In the genomic region with DNA sequence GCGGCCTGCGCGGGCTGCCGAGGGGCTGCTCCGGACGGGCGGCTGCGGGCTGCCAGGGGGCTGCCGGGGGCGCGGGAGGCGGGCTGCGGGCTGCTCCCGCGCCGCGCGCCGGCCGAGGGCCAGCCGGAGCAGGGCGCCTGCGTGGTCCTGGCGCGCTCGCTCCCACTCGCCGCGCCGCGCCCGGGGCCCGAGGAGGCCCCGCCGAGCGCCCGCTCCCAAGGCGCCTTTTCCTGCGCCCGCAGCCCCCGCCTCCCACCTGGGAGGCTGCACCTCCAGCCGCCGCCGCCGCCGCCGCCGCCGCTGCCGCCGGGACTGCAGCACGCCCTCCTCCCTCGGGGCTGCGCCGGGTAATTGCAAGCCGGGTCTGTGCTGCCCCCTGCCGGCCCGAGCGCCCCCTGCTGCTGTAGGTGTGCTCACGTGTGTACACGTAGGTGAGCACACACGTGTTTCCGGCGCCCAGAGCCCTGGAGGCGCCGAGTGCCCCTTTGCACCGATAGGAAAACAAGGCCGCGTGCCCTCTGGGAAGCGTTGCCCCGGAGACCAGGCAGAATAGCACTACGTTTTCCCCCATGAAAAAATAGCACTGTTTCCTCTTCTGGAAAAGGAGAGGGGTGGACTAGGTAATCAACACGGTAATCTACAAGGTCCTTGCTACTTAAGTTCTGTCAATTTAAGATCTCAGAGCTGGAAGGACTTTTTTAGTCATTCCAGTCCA, we compare ENCODE assay signal across 1 cellular context.
TF ChIP-seq lines count a peak whose summit lies in the region.

Gene EPB41L4B, minus strand, starts transcription at position 326 of the 715 bp plus-strand sequence. CDS start 613 bp downstream, outside the sequence.

TF ChIP-seq in HepG2, 621 proteins besides CTCF, POLR2A, EP300 and RAD21 (continued from another document and continues in another):
- TF ChIP-seq ZNF574 (CRISPR knock-in tag; IDR thresholded peaks at IDR 0.05) (peak; percentile 83), FOSL2 (CRISPR knock-in tag; IDR thresholded peaks at IDR 0.05) (peak; percentile 79), HNF4A (CRISPR knock-in tag; IDR thresholded peaks at IDR 0.05) (peak; percentile 66), HNRNPUL1 (IDR thresholded peaks at IDR 0.05; ENCODE audit: low read depth, low read length) (no peak), ZNF329 (CRISPR knock-in tag; IDR thresholded peaks at IDR 0.05; ENCODE audit: low read depth) (peak; percentile 62; the same call in 1 of the 2 replicates), CBX2 (IDR thresholded peaks at IDR 0.05; ENCODE audit: low read depth, low read length) (no peak), CBX2 (CRISPR knock-in tag; IDR thresholded peaks at IDR 0.05; ENCODE audit: low read depth) (no peak), GABPB1 (CRISPR knock-in tag; IDR thresholded peaks at IDR 0.05) (peak; percentile 95), ZNF747 (CRISPR knock-in tag; IDR thresholded peaks at IDR 0.05; ENCODE audit: borderline replicate concordance) (peak; percentile 82; the same call in 1 of the 2 replicates), ZBTB34 (CRISPR knock-in tag; IDR thresholded peaks at IDR 0.05) (peak; percentile 60; the same call in 1 of the 2 replicates), AHDC1 (CRISPR knock-in tag; IDR thresholded peaks at IDR 0.05; ENCODE audit: borderline replicate concordance) (0 out of 2 replicates have a peak, but pooled peaks have one; percentile 51), MXD4 (CRISPR knock-in tag; IDR thresholded peaks at IDR 0.05) (peak; percentile 98), PHF20 (CRISPR knock-in tag; IDR thresholded peaks at IDR 0.05) (no peak; the same call in 1 of the 2 replicates), HNRNPH1 (optimal IDR thresholded peaks at IDR 0.05; ENCODE audit: low read depth, low read length) (no peak), IKZF4 (CRISPR knock-in tag; IDR thresholded peaks at IDR 0.05; ENCODE audit: borderline replicate concordance, low read depth, not compliant biosample characterization) (peak; percentile 84), NR2F1 (CRISPR knock-in tag; IDR thresholded peaks at IDR 0.05) (no peak), HCFC1 (IDR thresholded peaks at IDR 0.05; ENCODE audit: low read depth, low read length) (no peak), ZNF496 (CRISPR knock-in tag; IDR thresholded peaks at IDR 0.05; ENCODE audit: insufficient replicate concordance) (no peak), NRL (CRISPR knock-in tag; IDR thresholded peaks at IDR 0.05; ENCODE audit: borderline replicate concordance) (peak; percentile 87; the same call in 1 of the 2 replicates), GMEB1 (CRISPR knock-in tag; IDR thresholded peaks at IDR 0.05; ENCODE audit: borderline replicate concordance) (peak; percentile 70), ZC3H4 (CRISPR knock-in tag; IDR thresholded peaks at IDR 0.05; ENCODE audit: borderline replicate concordance) (no peak), ZBTB37 (CRISPR knock-in tag; IDR thresholded peaks at IDR 0.05) (no peak), ZNF607 (CRISPR knock-in tag; IDR thresholded peaks at IDR 0.05; ENCODE audit: borderline replicate concordance) (peak; percentile 79), ZSCAN21 (CRISPR knock-in tag; IDR thresholded peaks at IDR 0.05; ENCODE audit: borderline replicate concordance) (peak; percentile 88; the same call in 1 of the 2 replicates), CAMTA2 (CRISPR knock-in tag; IDR thresholded peaks at IDR 0.05; ENCODE audit: borderline replicate concordance) (no peak), ZNF136 (CRISPR knock-in tag; IDR thresholded peaks at IDR 0.05; ENCODE audit: low read depth) (peak; percentile 90; the same call in 1 of the 2 replicates), AHR (CRISPR knock-in tag; IDR thresholded peaks at IDR 0.05) (peak; percentile 89; the same call in 1 of the 2 replicates), HOXA7 (CRISPR knock-in tag; IDR thresholded peaks at IDR 0.05) (no peak), ZNF639 (CRISPR knock-in tag; conservative IDR thresholded peaks at IDR 0.05) (peak; percentile 85), ZNF572 (CRISPR knock-in tag; IDR thresholded peaks at IDR 0.05) (peak; percentile 85), TGIF2 (CRISPR knock-in tag; IDR thresholded peaks at IDR 0.05) (peak; percentile 90; the same call in 1 of the 2 replicates)
- TF ChIP-seq, protein P1, sequence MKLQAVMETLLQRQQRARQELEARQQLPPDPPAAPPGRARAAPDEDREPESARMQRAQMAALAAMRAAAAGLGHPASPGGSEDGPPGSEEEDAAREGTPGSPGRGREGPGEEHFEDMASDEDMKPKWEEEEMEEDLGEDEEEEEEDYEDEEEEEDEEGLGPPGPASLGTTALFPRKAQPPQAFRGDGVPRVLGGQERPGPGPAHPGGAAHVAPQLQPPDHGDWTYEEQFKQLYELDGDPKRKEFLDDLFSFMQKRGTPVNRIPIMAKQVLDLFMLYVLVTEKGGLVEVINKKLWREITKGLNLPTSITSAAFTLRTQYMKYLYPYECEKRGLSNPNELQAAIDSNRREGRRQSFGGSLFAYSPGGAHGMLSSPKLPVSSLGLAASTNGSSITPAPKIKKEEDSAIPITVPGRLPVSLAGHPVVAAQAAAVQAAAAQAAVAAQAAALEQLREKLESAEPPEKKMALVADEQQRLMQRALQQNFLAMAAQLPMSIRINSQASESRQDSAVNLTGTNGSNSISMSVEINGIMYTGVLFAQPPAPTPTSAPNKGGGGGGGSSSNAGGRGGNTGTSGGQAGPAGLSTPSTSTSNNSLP (IDR thresholded peaks at IDR 0.05; ENCODE audit: low read depth, low read length) = 0 out of 2 replicates have a peak, but pooled peaks have one; percentile 24
- TF ChIP-seq, protein P2, sequence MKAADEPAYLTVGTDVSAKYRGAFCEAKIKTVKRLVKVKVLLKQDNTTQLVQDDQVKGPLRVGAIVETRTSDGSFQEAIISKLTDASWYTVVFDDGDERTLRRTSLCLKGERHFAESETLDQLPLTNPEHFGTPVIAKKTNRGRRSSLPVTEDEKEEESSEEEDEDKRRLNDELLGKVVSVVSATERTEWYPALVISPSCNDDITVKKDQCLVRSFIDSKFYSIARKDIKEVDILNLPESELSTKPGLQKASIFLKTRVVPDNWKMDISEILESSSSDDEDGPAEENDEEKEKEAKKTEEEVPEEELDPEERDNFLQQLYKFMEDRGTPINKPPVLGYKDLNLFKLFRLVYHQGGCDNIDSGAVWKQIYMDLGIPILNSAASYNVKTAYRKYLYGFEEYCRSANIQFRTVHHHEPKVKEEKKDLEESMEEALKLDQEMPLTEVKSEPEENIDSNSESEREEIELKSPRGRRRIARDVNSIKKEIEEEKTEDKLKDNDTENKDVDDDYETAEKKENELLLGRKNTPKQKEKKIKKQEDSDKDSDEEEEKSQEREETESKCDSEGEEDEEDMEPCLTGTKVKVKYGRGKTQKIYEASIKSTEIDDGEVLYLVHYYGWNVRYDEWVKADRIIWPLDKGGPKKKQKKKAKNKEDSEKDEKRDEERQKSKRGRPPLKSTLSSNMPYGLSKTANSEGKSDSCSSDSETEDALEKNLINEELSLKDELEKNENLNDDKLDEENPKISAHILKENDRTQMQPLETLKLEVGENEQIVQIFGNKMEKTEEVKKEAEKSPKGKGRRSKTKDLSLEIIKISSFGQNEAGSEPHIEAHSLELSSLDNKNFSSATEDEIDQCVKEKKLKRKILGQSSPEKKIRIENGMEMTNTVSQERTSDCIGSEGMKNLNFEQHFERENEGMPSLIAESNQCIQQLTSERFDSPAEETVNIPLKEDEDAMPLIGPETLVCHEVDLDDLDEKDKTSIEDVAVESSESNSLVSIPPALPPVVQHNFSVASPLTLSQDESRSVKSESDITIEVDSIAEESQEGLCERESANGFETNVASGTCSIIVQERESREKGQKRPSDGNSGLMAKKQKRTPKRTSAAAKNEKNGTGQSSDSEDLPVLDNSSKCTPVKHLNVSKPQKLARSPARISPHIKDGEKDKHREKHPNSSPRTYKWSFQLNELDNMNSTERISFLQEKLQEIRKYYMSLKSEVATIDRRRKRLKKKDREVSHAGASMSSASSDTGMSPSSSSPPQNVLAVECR (CRISPR knock-in tag; IDR thresholded peaks at IDR 0.05; ENCODE audit: borderline replicate concordance) = peak; percentile 89
